ENCODE assay signal across 1 cellular context in the genomic region with DNA sequence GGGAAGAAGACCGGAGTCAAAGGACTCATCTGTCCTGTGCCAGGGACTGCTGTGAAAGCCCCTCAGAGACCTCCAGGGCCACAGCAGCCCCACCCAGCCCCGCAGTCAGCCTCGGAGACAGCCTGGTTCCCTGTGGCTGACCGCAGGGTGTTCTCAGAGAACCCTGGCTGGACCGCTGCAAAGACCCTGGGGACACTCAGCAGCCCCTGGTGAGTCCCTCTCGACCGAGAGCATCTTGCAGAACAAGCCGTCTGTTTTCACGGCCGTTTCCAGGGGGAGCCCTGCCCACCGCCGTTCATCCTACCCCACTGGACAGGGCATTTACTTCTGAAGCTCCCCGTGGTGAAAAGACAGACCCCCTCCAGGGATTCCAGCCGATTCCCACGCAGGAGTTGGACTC.
TF ChIP-seq lines count a peak whose summit lies in the region.

No MANE protein-coding gene starts in this region.

TF ChIP-seq in HepG2, 621 proteins besides CTCF, POLR2A, EP300 and RAD21:
- no peak for TF ChIP-seq ZNF503 (CRISPR knock-in tag; IDR thresholded peaks at IDR 0.05)
- TF ChIP-seq, protein P1, sequence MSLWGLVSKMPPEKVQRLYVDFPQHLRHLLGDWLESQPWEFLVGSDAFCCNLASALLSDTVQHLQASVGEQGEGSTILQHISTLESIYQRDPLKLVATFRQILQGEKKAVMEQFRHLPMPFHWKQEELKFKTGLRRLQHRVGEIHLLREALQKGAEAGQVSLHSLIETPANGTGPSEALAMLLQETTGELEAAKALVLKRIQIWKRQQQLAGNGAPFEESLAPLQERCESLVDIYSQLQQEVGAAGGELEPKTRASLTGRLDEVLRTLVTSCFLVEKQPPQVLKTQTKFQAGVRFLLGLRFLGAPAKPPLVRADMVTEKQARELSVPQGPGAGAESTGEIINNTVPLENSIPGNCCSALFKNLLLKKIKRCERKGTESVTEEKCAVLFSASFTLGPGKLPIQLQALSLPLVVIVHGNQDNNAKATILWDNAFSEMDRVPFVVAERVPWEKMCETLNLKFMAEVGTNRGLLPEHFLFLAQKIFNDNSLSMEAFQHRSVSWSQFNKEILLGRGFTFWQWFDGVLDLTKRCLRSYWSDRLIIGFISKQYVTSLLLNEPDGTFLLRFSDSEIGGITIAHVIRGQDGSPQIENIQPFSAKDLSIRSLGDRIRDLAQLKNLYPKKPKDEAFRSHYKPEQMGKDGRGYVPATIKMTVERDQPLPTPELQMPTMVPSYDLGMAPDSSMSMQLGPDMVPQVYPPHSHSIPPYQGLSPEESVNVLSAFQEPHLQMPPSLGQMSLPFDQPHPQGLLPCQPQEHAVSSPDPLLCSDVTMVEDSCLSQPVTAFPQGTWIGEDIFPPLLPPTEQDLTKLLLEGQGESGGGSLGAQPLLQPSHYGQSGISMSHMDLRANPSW (CRISPR knock-in tag; IDR thresholded peaks at IDR 0.05; ENCODE audit: borderline replicate concordance) = no peak
- no peak for TF ChIP-seq ZNF607 (CRISPR knock-in tag; IDR thresholded peaks at IDR 0.05; ENCODE audit: borderline replicate concordance)
- TF ChIP-seq ZNF501 (CRISPR knock-in tag; IDR thresholded peaks at IDR 0.05) = no peak
- no peak for TF ChIP-seq CENPT (CRISPR knock-in tag; IDR thresholded peaks at IDR 0.05; ENCODE audit: low read depth)
- TF ChIP-seq SOX6 (IDR thresholded peaks at IDR 0.05) = no peak
- TF ChIP-seq SOX6 (CRISPR knock-in tag; IDR thresholded peaks at IDR 0.05) = no peak
- TF ChIP-seq SMAD9 (CRISPR knock-in tag; IDR thresholded peaks at IDR 0.05) = no peak
- TF ChIP-seq SP5 (CRISPR knock-in tag; IDR thresholded peaks at IDR 0.05; ENCODE audit: borderline replicate concordance, low read depth) = no peak
- TF ChIP-seq SAP130 (CRISPR knock-in tag; IDR thresholded peaks at IDR 0.05; ENCODE audit: low read depth) = no peak
- no peak for TF ChIP-seq GABPB1 (CRISPR knock-in tag; IDR thresholded peaks at IDR 0.05)
- no peak for TF ChIP-seq ZFX (CRISPR knock-in tag; IDR thresholded peaks at IDR 0.05; ENCODE audit: low read depth)
- TF ChIP-seq POLR2AphosphoS5 (IDR thresholded peaks at IDR 0.05; ENCODE audit: low read depth, low read length) = no peak
